8 cellular contexts compared by ENCODE assay signal in the genomic region with DNA sequence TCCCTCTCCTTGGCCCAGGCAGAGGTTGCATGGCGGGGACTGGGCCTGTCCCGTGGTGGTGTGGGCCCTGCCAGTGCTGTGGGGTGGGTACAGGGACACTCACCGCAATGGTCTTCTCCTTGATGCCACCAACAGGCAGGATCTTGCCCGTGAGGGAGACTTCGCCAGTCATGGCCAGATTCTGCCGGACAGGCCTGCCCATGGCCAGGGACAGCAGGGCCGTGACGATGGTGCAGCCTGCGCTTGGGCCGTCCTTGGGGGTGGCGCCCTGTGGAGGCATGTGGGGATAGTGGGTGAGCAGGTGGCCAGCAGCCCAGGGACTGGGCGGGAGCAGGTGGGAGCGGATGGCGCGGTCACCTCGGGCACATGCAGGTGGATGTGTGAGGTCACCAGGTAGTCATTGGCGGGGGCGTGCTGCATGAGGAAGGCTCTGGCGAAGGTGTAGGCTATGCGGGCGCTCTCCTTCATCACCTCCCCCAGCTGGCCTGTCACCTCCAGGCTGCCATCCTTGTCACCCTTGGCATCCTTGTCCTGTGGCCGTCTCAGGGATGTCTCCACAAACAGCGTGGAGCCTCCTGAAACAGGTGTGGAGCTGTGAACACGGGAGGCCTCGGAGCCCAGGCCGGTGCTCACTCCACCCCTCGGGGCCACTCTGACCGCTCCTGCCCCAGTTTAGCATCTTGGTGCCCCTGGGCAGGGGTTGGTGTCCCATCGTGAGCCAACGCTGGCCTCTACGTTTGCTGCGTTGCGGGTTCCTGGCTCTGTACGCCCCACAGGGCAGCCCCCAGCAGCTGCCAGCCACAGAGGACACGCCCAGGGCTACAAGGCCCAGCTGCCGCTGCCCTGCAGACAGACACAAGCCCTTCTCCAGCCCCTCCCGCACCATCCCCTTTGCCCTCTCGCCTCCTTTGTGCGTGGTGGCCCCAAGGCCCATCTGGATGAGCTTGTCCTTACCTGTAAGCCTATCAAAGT. TPM values are rescaled to one million over a fixed set of nuclear protein-coding genes. Genes with fewer than 3 reads are reported as not detected.
DNase-seq lines count a peak whose midpoint lies in the region; ATAC-seq and TF ChIP-seq lines count a peak whose summit lies in the region.

No MANE protein-coding gene starts in this region.

- H3K9me3 ChIP-seq in PC-9 (ENCODE audit: insufficient read depth, low read depth) = no peaks in the 10 kb centered on the region

- H3K79me2 ChIP-seq in PC-9 (ENCODE audit: low read depth) = peaks cover 37% of the 10 kb centered on the region

- H4K20me1 ChIP-seq in PC-9 (ENCODE audit: insufficient read depth) = peaks cover 37% of the 10 kb centered on the region

- no peak for TF ChIP-seq CTCF in PC-9 (conservative IDR thresholded peaks at IDR 0.05)
- TF ChIP-seq CTCF in omental fat pad (IDR thresholded peaks at IDR 0.05) = no peak

- H3K4me1 ChIP-seq in PC-9 (replicated peaks; ENCODE audit: insufficient read depth) = no peaks in the 10 kb centered on the region

- H3K4me3 ChIP-seq in PC-9 = no peak overlapping the region

- no peaks in the 10 kb centered on the region for H3K27me3 Mint-ChIP-seq in effector memory CD8-positive, alpha-beta T cell
- H3K27me3 Mint-ChIP-seq in stimulated activated naive CD8-positive, alpha-beta T cell treated with anti-CD3 and anti-CD28 coated beads, Interleukin-15, amount 100 ng/mL, for 72 hours = no peaks in the 10 kb centered on the region

- no peak overlapping the region for H3K27ac ChIP-seq in PC-9

- peak overlapping the region; percentile 71; the same call in 1 of the 2 replicates for H3K4me2 ChIP-seq in PC-9

- peaks cover 34% of the 10 kb centered on the region for H3F3A ChIP-seq in PC-9 (ENCODE audit: insufficient read depth, low read depth)

- intact Hi-C loops in cardiac septum (cut with DNase I) = no loop called here
- intact Hi-C loops in Right ventricle myocardium inferior (cut with DNase I) = no loop called here
- intact Hi-C loops in PC-9 (cut with micrococcal nuclease; ENCODE audit: unreplicated experiment) = no loop called here

- H3K36me3 Mint-ChIP-seq in effector memory CD8-positive, alpha-beta T cell (ENCODE audit: insufficient read depth) = peaks cover 86% of the 10 kb centered on the region

- H3K4me3 Mint-ChIP-seq in effector memory CD8-positive, alpha-beta T cell = peak overlapping the region; percentile 53 to 55
- peak overlapping the region; percentile 96 to 99 for H3K4me3 Mint-ChIP-seq in stimulated activated naive CD8-positive, alpha-beta T cell treated with anti-CD3 and anti-CD28 coated beads, Interleukin-15, amount 100 ng/mL, for 72 hours

- CTCF ChIA-PET in PC-9 (lab: Charles Lee) = no interaction called here

- H3K36me3 ChIP-seq in PC-9 (ENCODE audit: low read depth) = 0 out of 2 replicates have a peak, but pooled peaks cover 9% of the 10 kb centered on the region

- no peak for ATAC-seq in Right ventricle myocardium inferior
- ATAC-seq in effector memory CD8-positive, alpha-beta T cell (replicated peaks) = no peak
- ATAC-seq in stimulated activated naive CD8-positive, alpha-beta T cell treated with anti-CD3 and anti-CD28 coated beads, Interleukin-15, amount 100 ng/mL, for 72 hours = no peak
- ATAC-seq in omental fat pad (ENCODE audit: low FRiP score) = no peak
- ATAC-seq in GM21717 (IDR thresholded peaks at IDR 0.05; ENCODE audit: unreplicated experiment) = no peak

- DNase-seq in cardiac septum (ENCODE audit: low spot score) (peak; percentile 71), Right ventricle myocardium inferior (ENCODE audit: missing footprints) (no peak), PC-9 (no peak), omental fat pad (ENCODE audit: low spot score) (no peak), NCI-H1417 treated with DMSO at 0.1 percent for 48 hours (lab: John Stamatoyannopoulos, UW) (no peak)
- no peak for DNase-seq in effector memory CD8-positive, alpha-beta T cell
- peak in 1 of 2 donors; percentile 40 for DNase-seq in stimulated activated naive CD8-positive, alpha-beta T cell treated with anti-CD3 and anti-CD28 coated beads, Interleukin-15, amount 100 ng/mL, for 72 hours

- no peak overlapping the region for H2AFZ ChIP-seq in PC-9

- H3K27me3 ChIP-seq in PC-9 (ENCODE audit: insufficient read depth, low read depth) = no peaks in the 10 kb centered on the region

- no peaks in the 10 kb centered on the region for H3K9me2 ChIP-seq in PC-9 (ENCODE audit: insufficient read depth)

- H3K9me3 Mint-ChIP-seq in effector memory CD8-positive, alpha-beta T cell = no peaks in the 10 kb centered on the region
- no peaks in the 10 kb centered on the region for H3K9me3 Mint-ChIP-seq in stimulated activated naive CD8-positive, alpha-beta T cell treated with anti-CD3 and anti-CD28 coated beads, Interleukin-15, amount 100 ng/mL, for 72 hours

- no TSS peak for BruUV-seq in PC-9 (replicated peaks; lab: Mats Ljungman, UMichigan)

- POLR2A ChIA-PET in PC-9 (lab: Charles Lee; ENCODE audit: unreplicated experiment) = no interaction called here

- H3K27ac Mint-ChIP-seq in effector memory CD8-positive, alpha-beta T cell = peak overlapping the region; percentile 25 to 98
- peak overlapping the region; percentile 19 to 99 for H3K27ac Mint-ChIP-seq in stimulated activated naive CD8-positive, alpha-beta T cell treated with anti-CD3 and anti-CD28 coated beads, Interleukin-15, amount 100 ng/mL, for 72 hours

- peaks cover 10 to 26% of the 10 kb centered on the region in 2 donors for H3K4me1 Mint-ChIP-seq in effector memory CD8-positive, alpha-beta T cell (ENCODE audit: low read depth in 2 of 2)
- peaks cover 72% of the 10 kb centered on the region for H3K4me1 Mint-ChIP-seq in stimulated activated naive CD8-positive, alpha-beta T cell treated with anti-CD3 and anti-CD28 coated beads, Interleukin-15, amount 100 ng/mL, for 72 hours

RNA-seq across cellular contexts. Expression of a gene that starts 3.4 kb away (rescaled TPM):
- total RNA-seq in cardiac septum (337 TPM), Right ventricle myocardium inferior (435 TPM), PC-9 (2021) (772 and 787 TPM in 2 replicates), omental fat pad (100 to 1,000 TPM; 663 to 804 (median 703) TPM)

RNA-seq across cellular contexts. Expression of a gene that starts 12.7 kb away (rescaled TPM):
- 4.3 TPM for total RNA-seq in cardiac septum
- total RNA-seq in Right ventricle myocardium inferior = 3.9 TPM
- total RNA-seq in PC-9 (2021) = 7.5 and 11.9 TPM in 2 replicates
- 1 to 10 TPM; 4.3 to 9.5 (median 7.8) TPM for total RNA-seq in omental fat pad

RNA-seq across cellular contexts. Expression of a gene that starts 13.2 kb away (rescaled TPM):
- total RNA-seq in cardiac septum (143 TPM), Right ventricle myocardium inferior (172 TPM), PC-9 (2021) (31.1 and 34.7 TPM in 2 replicates), omental fat pad (10 to 100 TPM; 24.4 to 54.6 (median 40.5) TPM)

RNA-seq across cellular contexts. Expression of a gene that starts 26.5 kb away (rescaled TPM):
- 70.8 TPM for total RNA-seq in cardiac septum
- total RNA-seq in Right ventricle myocardium inferior = 98.1 TPM
- 78.2 and 140 TPM in 2 replicates for total RNA-seq in PC-9 (2021)
- 10 to 100 TPM; 49.8 to 75.9 (median 54.0) TPM for total RNA-seq in omental fat pad

RNA-seq across cellular contexts. Expression of a gene that starts 27.0 kb away (rescaled TPM):
- total RNA-seq in cardiac septum (not detected), Right ventricle myocardium inferior (not detected), PC-9 (2021) (not detected in 2 replicates), omental fat pad (not detected)
